In genomic region chr2:196160101-196160500, GRCh38 we compare ENCODE assay signal across 1 cellular context.
TF ChIP-seq lines count a peak whose summit lies in the region.

No MANE protein-coding gene starts in this region.

TF ChIP-seq in H1, 55 proteins besides CTCF, POLR2A, EP300 and RAD21:
- TF ChIP-seq, protein P1, sequence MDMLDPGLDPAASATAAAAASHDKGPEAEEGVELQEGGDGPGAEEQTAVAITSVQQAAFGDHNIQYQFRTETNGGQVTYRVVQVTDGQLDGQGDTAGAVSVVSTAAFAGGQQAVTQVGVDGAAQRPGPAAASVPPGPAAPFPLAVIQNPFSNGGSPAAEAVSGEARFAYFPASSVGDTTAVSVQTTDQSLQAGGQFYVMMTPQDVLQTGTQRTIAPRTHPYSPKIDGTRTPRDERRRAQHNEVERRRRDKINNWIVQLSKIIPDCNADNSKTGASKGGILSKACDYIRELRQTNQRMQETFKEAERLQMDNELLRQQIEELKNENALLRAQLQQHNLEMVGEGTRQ (IDR thresholded peaks at IDR 0.05; ENCODE audit: low read length), result no peak
- TF ChIP-seq, protein P2, sequence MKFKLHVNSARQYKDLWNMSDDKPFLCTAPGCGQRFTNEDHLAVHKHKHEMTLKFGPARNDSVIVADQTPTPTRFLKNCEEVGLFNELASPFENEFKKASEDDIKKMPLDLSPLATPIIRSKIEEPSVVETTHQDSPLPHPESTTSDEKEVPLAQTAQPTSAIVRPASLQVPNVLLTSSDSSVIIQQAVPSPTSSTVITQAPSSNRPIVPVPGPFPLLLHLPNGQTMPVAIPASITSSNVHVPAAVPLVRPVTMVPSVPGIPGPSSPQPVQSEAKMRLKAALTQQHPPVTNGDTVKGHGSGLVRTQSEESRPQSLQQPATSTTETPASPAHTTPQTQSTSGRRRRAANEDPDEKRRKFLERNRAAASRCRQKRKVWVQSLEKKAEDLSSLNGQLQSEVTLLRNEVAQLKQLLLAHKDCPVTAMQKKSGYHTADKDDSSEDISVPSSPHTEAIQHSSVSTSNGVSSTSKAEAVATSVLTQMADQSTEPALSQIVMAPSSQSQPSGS (IDR thresholded peaks at IDR 0.05; ENCODE audit: low read length), result no peak
- TF ChIP-seq JUND (IDR thresholded peaks at IDR 0.05; ENCODE audit: low read length) (no peak), CHD2 (IDR thresholded peaks at IDR 0.05; ENCODE audit: low read length) (no peak), NANOG (IDR thresholded peaks at IDR 0.05; ENCODE audit: insufficient read depth, low read depth, low read length, poor library complexity, severe bottlenecking) (no peak), ASH2L (IDR thresholded peaks at IDR 0.05; ENCODE audit: low read length) (no peak), NRF1 (IDR thresholded peaks at IDR 0.05; ENCODE audit: low read depth, low read length) (no peak), CBX5 (IDR thresholded peaks at IDR 0.05; ENCODE audit: low read depth, low read length) (no peak), SIX5 (IDR thresholded peaks at IDR 0.05; ENCODE audit: low read depth, low read length) (no peak)
